1 cellular context compared by ENCODE assay signal in genomic region chr17:42773290-42774035, GRCh38.
A peak's percentile ranks its signal among the peaks of the same experiment; 100 is the strongest.
TF ChIP-seq lines count a peak whose summit lies in the region.

Gene VPS25 (plus strand): TSS chr17:42773449. CDS start chr17:42773476, 27 bp downstream.

TF ChIP-seq in HepG2, 621 proteins besides CTCF, POLR2A, EP300 and RAD21 (continued from another document):
- TF ChIP-seq ZBTB2 (CRISPR knock-in tag; IDR thresholded peaks at IDR 0.05; ENCODE audit: low read depth), result no peak
- peak; percentile 85; the same call in 1 of the 2 replicates for TF ChIP-seq EEA1 (CRISPR knock-in tag; IDR thresholded peaks at IDR 0.05; ENCODE audit: borderline replicate concordance)
- TF ChIP-seq DMAP1 (CRISPR knock-in tag; IDR thresholded peaks at IDR 0.05), result peak; percentile 96
- TF ChIP-seq CERS6 (CRISPR knock-in tag; IDR thresholded peaks at IDR 0.05), result 0 out of 2 replicates have a peak, but pooled peaks have one; percentile 54
- TF ChIP-seq CREB1 (IDR thresholded peaks at IDR 0.05), result 0 out of 2 replicates have a peak, but pooled peaks have one; percentile 42
- TF ChIP-seq CREB1 (CRISPR knock-in tag; IDR thresholded peaks at IDR 0.05), result no peak; the same call in none of the 2 replicates
- peak; percentile 47; the same call in 1 of the 2 replicates for TF ChIP-seq ZBTB10 (CRISPR knock-in tag; IDR thresholded peaks at IDR 0.05; ENCODE audit: borderline replicate concordance)
- peak; percentile 94 for TF ChIP-seq REPIN1 (CRISPR knock-in tag; IDR thresholded peaks at IDR 0.05; ENCODE audit: borderline replicate concordance, low read depth)
- 0 out of 2 replicates have a peak, but pooled peaks have one; percentile 59 for TF ChIP-seq BRCA1 (CRISPR knock-in tag; IDR thresholded peaks at IDR 0.05)
- no peak for TF ChIP-seq RFX1 (IDR thresholded peaks at IDR 0.05)
- peak; percentile 92 for TF ChIP-seq ZGPAT (CRISPR knock-in tag; IDR thresholded peaks at IDR 0.05)
- peak; percentile 71; the same call in 1 of the 2 replicates for TF ChIP-seq FOXK1 (CRISPR knock-in tag; IDR thresholded peaks at IDR 0.05; ENCODE audit: borderline replicate concordance, low read depth)
- no peak for TF ChIP-seq NCOA5 (CRISPR knock-in tag; IDR thresholded peaks at IDR 0.05)
- TF ChIP-seq ZEB1 (IDR thresholded peaks at IDR 0.05; ENCODE audit: insufficient replicate concordance, low read depth), result peak; percentile 80
- no peak for TF ChIP-seq TRIM22 (IDR thresholded peaks at IDR 0.05)
- 0 out of 2 replicates have a peak, but pooled peaks have one; percentile 33 for TF ChIP-seq ZHX1 (CRISPR knock-in tag; IDR thresholded peaks at IDR 0.05; ENCODE audit: low read depth)
- peak; percentile 97 for TF ChIP-seq AHR (CRISPR knock-in tag; IDR thresholded peaks at IDR 0.05)
- TF ChIP-seq GTF2F1 (IDR thresholded peaks at IDR 0.05; ENCODE audit: low read length), result peak; percentile 82; the same call in 1 of the 2 replicates
- TF ChIP-seq ZSCAN5A (CRISPR knock-in tag; IDR thresholded peaks at IDR 0.05; ENCODE audit: borderline replicate concordance), result peak; percentile 33; the same call in 1 of the 2 replicates
- TF ChIP-seq ZNF709 (CRISPR knock-in tag; IDR thresholded peaks at IDR 0.05), result peak; percentile 53; the same call in 1 of the 2 replicates
- TF ChIP-seq MIER3 (CRISPR knock-in tag; IDR thresholded peaks at IDR 0.05; ENCODE audit: borderline replicate concordance), result peak; percentile 98; the same call in 1 of the 2 replicates
- no peak for TF ChIP-seq THAP7 (CRISPR knock-in tag; IDR thresholded peaks at IDR 0.05)
- peak; percentile 94; the same call in 1 of the 2 replicates for TF ChIP-seq TSC22D2 (CRISPR knock-in tag; IDR thresholded peaks at IDR 0.05; ENCODE audit: borderline replicate concordance)
- peak; percentile 88 for TF ChIP-seq SRF (IDR thresholded peaks at IDR 0.05; ENCODE audit: low read depth, low read length)
- TF ChIP-seq MAZ (IDR thresholded peaks at IDR 0.05; ENCODE audit: borderline replicate concordance, low read depth, low read length), result no peak
- peak; percentile 48; the same call in 1 of the 2 replicates for TF ChIP-seq MAZ (CRISPR knock-in tag; IDR thresholded peaks at IDR 0.05; ENCODE audit: low read depth)
- TF ChIP-seq JARID2 (CRISPR knock-in tag; IDR thresholded peaks at IDR 0.05; ENCODE audit: insufficient replicate concordance), result no peak
- no peak for TF ChIP-seq SNAPC2 (CRISPR knock-in tag; IDR thresholded peaks at IDR 0.05)
- peak; percentile 79 for TF ChIP-seq ZBTB7A (CRISPR knock-in tag; IDR thresholded peaks at IDR 0.05)
- TF ChIP-seq ZNF317 (CRISPR knock-in tag; IDR thresholded peaks at IDR 0.05), result peak; percentile 84
- peak; percentile 97 for TF ChIP-seq SAP130 (CRISPR knock-in tag; IDR thresholded peaks at IDR 0.05; ENCODE audit: low read depth)
- TF ChIP-seq PHF8 (CRISPR knock-in tag; IDR thresholded peaks at IDR 0.05), result peak; percentile 87
- TF ChIP-seq ZNF20 (CRISPR knock-in tag; IDR thresholded peaks at IDR 0.05), result no peak
- TF ChIP-seq HDAC1 (CRISPR knock-in tag; IDR thresholded peaks at IDR 0.05), result peak; percentile 82
- peak; percentile 49; the same call in 1 of the 2 replicates for TF ChIP-seq ZNF766 (CRISPR knock-in tag; IDR thresholded peaks at IDR 0.05; ENCODE audit: borderline replicate concordance)
- peak; percentile 75 for TF ChIP-seq ZNF605 (CRISPR knock-in tag; IDR thresholded peaks at IDR 0.05)
